1 cellular context compared by ENCODE assay signal in the genomic region with DNA sequence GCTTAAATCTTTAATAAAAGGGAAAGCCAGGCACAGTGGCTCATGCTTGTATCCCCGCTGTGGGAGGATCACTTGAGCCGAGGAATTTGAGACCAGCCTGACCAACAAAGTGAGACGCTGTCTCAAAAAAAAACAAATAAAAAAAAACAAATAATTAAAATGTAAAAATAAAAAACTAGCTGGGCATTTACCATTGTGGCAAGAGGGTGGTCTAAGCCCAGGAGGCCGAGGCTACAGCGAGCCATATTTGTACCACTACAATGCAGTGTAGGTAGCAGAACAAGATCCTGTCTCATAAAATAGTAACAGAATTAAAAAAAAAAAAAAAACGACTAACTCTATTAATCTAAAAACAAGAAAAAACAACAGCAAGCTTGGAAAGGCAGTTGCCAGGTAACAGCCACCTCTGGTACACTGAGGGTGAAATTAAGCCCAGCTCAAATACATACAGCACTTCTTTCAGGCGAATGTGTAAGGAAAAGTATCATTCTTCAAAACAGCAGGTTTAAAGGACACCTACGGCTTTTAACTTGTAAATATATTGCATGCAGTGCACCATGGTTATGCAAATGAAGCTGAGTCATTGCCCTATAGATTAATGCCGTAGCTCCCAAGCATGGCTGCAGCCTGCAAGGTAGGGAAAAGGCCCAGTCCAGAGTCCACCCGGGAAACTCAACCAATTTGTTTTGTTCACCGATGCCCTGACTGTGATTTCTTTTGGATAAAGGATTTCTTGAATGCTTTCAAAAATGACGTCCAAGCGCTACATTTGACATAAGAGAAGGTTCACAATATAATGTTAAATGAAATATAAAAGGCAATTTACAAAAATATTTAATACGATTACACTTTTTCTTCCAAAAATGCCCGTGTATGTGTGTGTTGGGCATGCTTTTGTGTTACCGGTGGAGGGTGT.
A peak's percentile ranks its signal among the peaks of the same experiment; 100 is the strongest.
TF ChIP-seq lines count a peak whose summit lies in the region.

No MANE protein-coding gene starts in this region.

TF ChIP-seq in HepG2, 621 proteins besides CTCF, POLR2A, EP300 and RAD21 (continued from another document):
- TF ChIP-seq FOXA1 (IDR thresholded peaks at IDR 0.05): no peak
- TF ChIP-seq FOXA1 (CRISPR knock-in tag; IDR thresholded peaks at IDR 0.05): no peak
- TF ChIP-seq NFIC (IDR thresholded peaks at IDR 0.05; ENCODE audit: low read length): peak; percentile 16; the same call in 1 of the 2 replicates
- TF ChIP-seq RXRB (CRISPR knock-in tag; IDR thresholded peaks at IDR 0.05; ENCODE audit: borderline replicate concordance): peak; percentile 46; the same call in 1 of the 2 replicates
- TF ChIP-seq GATA4 (IDR thresholded peaks at IDR 0.05; ENCODE audit: borderline replicate concordance, low read depth): peak; percentile 93
